Comparison of ENCODE assay signal across 1 cellular context in the genomic region with DNA sequence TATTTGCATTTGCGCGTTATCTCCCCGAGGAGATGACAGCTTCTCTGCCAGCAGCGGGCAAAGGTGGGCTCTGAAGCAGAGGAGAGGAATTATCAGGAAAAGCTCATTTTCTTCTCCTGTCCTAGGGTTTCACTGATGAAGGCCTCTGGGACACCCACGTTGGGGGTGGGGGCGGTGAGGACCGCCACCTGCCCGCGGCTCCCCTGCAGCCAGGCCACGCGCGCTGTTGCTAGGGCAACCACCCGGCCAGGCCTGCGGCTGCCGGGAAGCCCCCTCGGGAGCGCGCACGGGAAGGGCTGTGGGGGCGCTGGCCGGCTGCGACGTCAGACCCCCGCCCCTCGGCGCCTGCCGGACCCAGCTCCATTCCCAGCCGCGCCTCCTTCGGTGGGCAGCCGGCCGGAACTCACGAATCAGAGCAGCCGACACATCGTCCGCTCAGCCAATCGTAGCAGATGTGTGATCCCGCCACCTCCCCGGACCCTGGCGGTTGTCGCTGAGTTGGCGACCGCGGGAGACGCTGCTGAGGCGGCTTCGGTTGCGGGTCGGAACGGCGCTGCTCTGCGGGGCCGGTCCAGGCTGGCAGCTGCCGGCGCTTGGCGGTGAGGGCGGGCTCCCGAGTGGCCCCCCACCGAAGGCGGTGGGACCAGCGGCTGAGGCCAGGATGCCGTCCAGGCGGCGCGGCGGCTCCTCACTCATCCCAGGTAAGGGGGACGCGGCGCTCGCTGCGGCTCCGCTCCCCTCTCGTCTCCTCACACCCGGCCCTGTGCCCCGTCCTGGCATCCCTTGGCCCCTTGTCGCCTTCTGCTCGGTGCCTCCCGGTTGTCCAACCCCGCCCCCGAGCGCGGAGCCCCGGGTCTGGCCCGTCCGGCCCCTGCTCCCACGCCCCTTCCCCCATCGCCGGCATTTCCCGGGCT.
TF ChIP-seq lines count a peak whose summit lies in the region.

A gene (plus strand): TSS at position 513 of the 914 bp plus-strand sequence. CDS start 35,092 bp downstream, outside the sequence.

TF ChIP-seq in GM23338, 12 proteins besides CTCF, POLR2A, EP300 and RAD21 (continued from another document):
- TF ChIP-seq NANOG (IDR thresholded peaks at IDR 0.05; ENCODE audit: borderline replicate concordance) (no peak), STAT1 (IDR thresholded peaks at IDR 0.05; ENCODE audit: unreplicated experiment) (no peak), EZH2phosphoT487 (IDR thresholded peaks at IDR 0.05; ENCODE audit: unreplicated experiment) (no peak), EZH2 (IDR thresholded peaks at IDR 0.05; ENCODE audit: low read depth, unreplicated experiment) (no peak), ZNF114 (CRISPR knock-in tag; IDR thresholded peaks at IDR 0.05) (no peak), CREB1 (CRISPR knock-in tag; IDR thresholded peaks at IDR 0.05; ENCODE audit: low read depth) (peak; percentile 86), POLR2AphosphoS5 (IDR thresholded peaks at IDR 0.05; ENCODE audit: low read depth) (peak; percentile 96), JUNB (IDR thresholded peaks at IDR 0.05; ENCODE audit: unreplicated experiment) (no peak)
- TF ChIP-seq, protein P1, sequence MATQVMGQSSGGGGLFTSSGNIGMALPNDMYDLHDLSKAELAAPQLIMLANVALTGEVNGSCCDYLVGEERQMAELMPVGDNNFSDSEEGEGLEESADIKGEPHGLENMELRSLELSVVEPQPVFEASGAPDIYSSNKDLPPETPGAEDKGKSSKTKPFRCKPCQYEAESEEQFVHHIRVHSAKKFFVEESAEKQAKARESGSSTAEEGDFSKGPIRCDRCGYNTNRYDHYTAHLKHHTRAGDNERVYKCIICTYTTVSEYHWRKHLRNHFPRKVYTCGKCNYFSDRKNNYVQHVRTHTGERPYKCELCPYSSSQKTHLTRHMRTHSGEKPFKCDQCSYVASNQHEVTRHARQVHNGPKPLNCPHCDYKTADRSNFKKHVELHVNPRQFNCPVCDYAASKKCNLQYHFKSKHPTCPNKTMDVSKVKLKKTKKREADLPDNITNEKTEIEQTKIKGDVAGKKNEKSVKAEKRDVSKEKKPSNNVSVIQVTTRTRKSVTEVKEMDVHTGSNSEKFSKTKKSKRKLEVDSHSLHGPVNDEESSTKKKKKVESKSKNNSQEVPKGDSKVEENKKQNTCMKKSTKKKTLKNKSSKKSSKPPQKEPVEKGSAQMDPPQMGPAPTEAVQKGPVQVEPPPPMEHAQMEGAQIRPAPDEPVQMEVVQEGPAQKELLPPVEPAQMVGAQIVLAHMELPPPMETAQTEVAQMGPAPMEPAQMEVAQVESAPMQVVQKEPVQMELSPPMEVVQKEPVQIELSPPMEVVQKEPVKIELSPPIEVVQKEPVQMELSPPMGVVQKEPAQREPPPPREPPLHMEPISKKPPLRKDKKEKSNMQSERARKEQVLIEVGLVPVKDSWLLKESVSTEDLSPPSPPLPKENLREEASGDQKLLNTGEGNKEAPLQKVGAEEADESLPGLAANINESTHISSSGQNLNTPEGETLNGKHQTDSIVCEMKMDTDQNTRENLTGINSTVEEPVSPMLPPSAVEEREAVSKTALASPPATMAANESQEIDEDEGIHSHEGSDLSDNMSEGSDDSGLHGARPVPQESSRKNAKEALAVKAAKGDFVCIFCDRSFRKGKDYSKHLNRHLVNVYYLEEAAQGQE (IDR thresholded peaks at IDR 0.05; ENCODE audit: unreplicated experiment): no peak
- TF ChIP-seq, protein P2, sequence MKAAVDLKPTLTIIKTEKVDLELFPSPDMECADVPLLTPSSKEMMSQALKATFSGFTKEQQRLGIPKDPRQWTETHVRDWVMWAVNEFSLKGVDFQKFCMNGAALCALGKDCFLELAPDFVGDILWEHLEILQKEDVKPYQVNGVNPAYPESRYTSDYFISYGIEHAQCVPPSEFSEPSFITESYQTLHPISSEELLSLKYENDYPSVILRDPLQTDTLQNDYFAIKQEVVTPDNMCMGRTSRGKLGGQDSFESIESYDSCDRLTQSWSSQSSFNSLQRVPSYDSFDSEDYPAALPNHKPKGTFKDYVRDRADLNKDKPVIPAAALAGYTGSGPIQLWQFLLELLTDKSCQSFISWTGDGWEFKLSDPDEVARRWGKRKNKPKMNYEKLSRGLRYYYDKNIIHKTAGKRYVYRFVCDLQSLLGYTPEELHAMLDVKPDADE (IDR thresholded peaks at IDR 0.05): no peak
